In genomic region chr14:30855345-30856037, GRCh38 we compare ENCODE assay signal across 12 cellular contexts. TPM values are rescaled to one million over a fixed set of nuclear protein-coding genes. Genes with fewer than 3 reads are reported as not detected.
DNase-seq lines count a peak whose midpoint lies in the region; ATAC-seq, FAIRE-seq and TF ChIP-seq lines count a peak whose summit lies in the region.
"Had no signal": no experiment of that assay in that cellular context is flagged by ENCODE, and none has a peak within 500 bp of the region (broad histone marks: within the 10 kb centered on the region; RNA-seq: fewer than 3 reads in every experiment).

No MANE protein-coding gene starts in this region.

- ATAC-seq in GM19023 (IDR thresholded peaks at IDR 0.05; ENCODE audit: unreplicated experiment) (peak; percentile 80), HG02885 (IDR thresholded peaks at IDR 0.05; ENCODE audit: poor library complexity, unreplicated experiment) (peak; percentile 79)
- ATAC-seq in activated T-cell treated with anti-CD3 and anti-CD28 coated beads, Interleukin-2, amount 50 U/mL, for 4 hours = peak; percentile 51 to 52

- H3K4me3 ChIP-seq in GM12865 (ENCODE audit: low read depth, low read length) = no peak overlapping the region
- H3K4me3 ChIP-seq in effector memory CD4-positive, alpha-beta T cell (ENCODE audit: insufficient read depth, low read depth, low read length, poor library complexity, severe bottlenecking) = no peak overlapping the region
- no peak overlapping the region for H3K4me3 ChIP-seq in transverse colon
- no peak overlapping the region for H3K4me3 ChIP-seq in kidney (ENCODE audit: low read length in 2 of 2)

- H3K27ac ChIP-seq in effector memory CD4-positive, alpha-beta T cell (ENCODE audit: insufficient read depth, low read length, poor library complexity, severe bottlenecking) = no peak overlapping the region
- H3K27ac ChIP-seq in transverse colon (no peak overlapping the region), kidney (ENCODE audit: low read depth in 2 of 2, low read length in 2 of 2) (no peak overlapping the region)

- DNase-seq in GM12865 (ENCODE audit: low read depth) (peak; percentile 48), transverse colon (no peak), kidney (no peak), dermis blood vessel endothelial cell (no peak)
- no peak for DNase-seq in activated T-cell treated with anti-CD3 and anti-CD28 coated beads, Interleukin-2, amount 50 U/mL, for 4 hours
- no peak for DNase-seq in effector memory CD4-positive, alpha-beta T cell
- DNase-seq: activated gamma-delta T cell treated with Interleukin-2 at 50 U/mL for 16 hours, naive B cell, NCI-H446 treated with DMSO at 0.1 percent for 48 hours, trophoblast cell had no signal

- no peaks in the 10 kb centered on the region for H3K4me1 ChIP-seq in effector memory CD4-positive, alpha-beta T cell (ENCODE audit: control insufficient read depth, insufficient read depth, low read length, poor library complexity, severe bottlenecking)
- no peaks in the 10 kb centered on the region for H3K4me1 ChIP-seq in transverse colon
- H3K4me1 ChIP-seq in kidney (ENCODE audit: control insufficient read depth in 1 of 2, insufficient read depth in 1 of 2, low read depth in 1 of 2, low read length in 2 of 2) = no peaks in the 10 kb centered on the region

- peaks cover 19% of the 10 kb centered on the region for H3K27me3 Mint-ChIP-seq in activated T-cell treated with anti-CD3 and anti-CD28 coated beads, Interleukin-2, amount 50 U/mL, for 4 hours (ENCODE audit: low read depth)

- H3K36me3 ChIP-seq in effector memory CD4-positive, alpha-beta T cell (ENCODE audit: control insufficient read depth, insufficient read depth, low read length) = no peaks in the 10 kb centered on the region
- H3K36me3 ChIP-seq in transverse colon = no peaks in the 10 kb centered on the region
- H3K36me3 ChIP-seq in kidney (ENCODE audit: control insufficient read depth in 1 of 2, insufficient read depth in 2 of 2, low read length in 2 of 2) = no peaks in the 10 kb centered on the region

- H3K9me3 Mint-ChIP-seq in activated T-cell treated with anti-CD3 and anti-CD28 coated beads, Interleukin-2, amount 50 U/mL, for 4 hours = no peaks in the 10 kb centered on the region

- no peak overlapping the region for H3K4me3 Mint-ChIP-seq in activated T-cell treated with anti-CD3 and anti-CD28 coated beads, Interleukin-2, amount 50 U/mL, for 4 hours
- H3K4me3 Mint-ChIP-seq: naive B cell had no signal

- FAIRE-seq in kidney (lab: Jason Lieb, UNC) = no peak

- H3K36me3 Mint-ChIP-seq in activated T-cell treated with anti-CD3 and anti-CD28 coated beads, Interleukin-2, amount 50 U/mL, for 4 hours (ENCODE audit: insufficient read depth) = no peaks in the 10 kb centered on the region

- WGBS in transverse colon (ENCODE audit: low coverage in 1 of 2), 2 donors = 67 to 74% methylated on average over 1 to 6 of the region's 6 CpGs

- no peak for TF ChIP-seq CTCF in GM12865 (IDR thresholded peaks at IDR 0.05; ENCODE audit: insufficient read depth, low read depth, low read length, missing control alignments)
- TF ChIP-seq CTCF in transverse colon (IDR thresholded peaks at IDR 0.05) = no peak
- no peak for TF ChIP-seq CTCF in kidney (IDR thresholded peaks at IDR 0.05; ENCODE audit: borderline replicate concordance, extremely low read depth, insufficient read depth)

- H3K4me1 Mint-ChIP-seq in activated T-cell treated with anti-CD3 and anti-CD28 coated beads, Interleukin-2, amount 50 U/mL, for 4 hours (ENCODE audit: low read depth) = peaks cover 6% of the 10 kb centered on the region

- H3K9me3 ChIP-seq in effector memory CD4-positive, alpha-beta T cell (ENCODE audit: control insufficient read depth, low read length) = no peaks in the 10 kb centered on the region
- no peaks in the 10 kb centered on the region for H3K9me3 ChIP-seq in transverse colon
- H3K9me3 ChIP-seq in kidney (ENCODE audit: control insufficient read depth in 1 of 2, low read length in 2 of 2) = no peaks in the 10 kb centered on the region

- intact Hi-C loops in transverse colon (cut with DNase I; ENCODE audit: low total_unique reads) = no loop called here
- intact Hi-C loops in kidney (cut with DNase I) = no loop called here

- TF ChIP-seq EP300 in transverse colon (IDR thresholded peaks at IDR 0.05; ENCODE audit: low read depth) = no peak

- H3K9ac ChIP-seq in kidney (ENCODE audit: low read length in 2 of 2) = no peak overlapping the region

- H3K27me3 ChIP-seq in effector memory CD4-positive, alpha-beta T cell (replicated peaks; ENCODE audit: control insufficient read depth, insufficient read depth, low read length, poor library complexity, severe bottlenecking) = no peaks in the 10 kb centered on the region
- H3K27me3 ChIP-seq in transverse colon = no peaks in the 10 kb centered on the region

- TF ChIP-seq POLR2A in transverse colon (IDR thresholded peaks at IDR 0.05) = no peak

- in situ Hi-C loops in transverse colon (cut with MboI; ENCODE audit: low pct_ligation_motif_present in 1 of 4, low pct_unique_long_range_greater_than_20kb in 1 of 4, low sequenced_read_pairs in 3 of 4) = no loop called here

RNA-seq across cellular contexts. Expression of gene COCH, which starts 18.9 kb away (rescaled TPM):
- total RNA-seq in activated T-cell treated with anti-CD3 and anti-CD28 coated beads, Interleukin-2, amount 50 U/mL, for 4 hours = 1 to 10 TPM in 1 of 3 donors, under 1 TPM in 2; 0.82 to 1.2 (median 0.87) TPM
- total RNA-seq in transverse colon (1 to 10 TPM in 3 of 4 donors, under 1 TPM in 1; 0.60 to 3.1 (median 1.8) TPM), kidney (1.6 TPM), dermis blood vessel endothelial cell (1.2 and 1.9 TPM in 2 replicates)
- polyA plus RNA-seq in kidney (ENCODE audit: insufficient read depth, low read depth, low replicate concordance) = 1.8 TPM
